3 cellular contexts compared by ENCODE assay signal in genomic region chr6:96832780-96833179, GRCh38.
TF ChIP-seq lines count a peak whose summit lies in the region.

No MANE protein-coding gene starts in this region.

TF ChIP-seq in GM12891, 5 proteins besides CTCF, POLR2A, EP300 and RAD21 (continued from another document):
- TF ChIP-seq SPI1 (IDR thresholded peaks at IDR 0.05; ENCODE audit: low read depth, low read length) = no peak
- TF ChIP-seq PAX5 (IDR thresholded peaks at IDR 0.05; ENCODE audit: insufficient read depth, low read length, severe bottlenecking) = no peak

TF ChIP-seq in HEK293, 187 proteins besides CTCF, POLR2A, EP300 and RAD21 (continued from another document):
- TF ChIP-seq ZNF121 (tag by site-specific recombination; IDR thresholded peaks at IDR 0.05) = no peak
- no peak for TF ChIP-seq GFI1B (tag by site-specific recombination; IDR thresholded peaks at IDR 0.05)
- TF ChIP-seq ZNF114 (tag by site-specific recombination; IDR thresholded peaks at IDR 0.05) = no peak
- no peak for TF ChIP-seq ZNF26 (tag by site-specific recombination; IDR thresholded peaks at IDR 0.05)
- TF ChIP-seq ZNF133 (tag by site-specific recombination; IDR thresholded peaks at IDR 0.05) = peak; percentile 91

TF ChIP-seq in GM12878, 131 proteins besides CTCF, POLR2A, EP300 and RAD21 (continued from another document):
- no peak for TF ChIP-seq SKIL (IDR thresholded peaks at IDR 0.05; ENCODE audit: low read depth, poor library complexity, severe bottlenecking)
